In genomic region chr12:52645120-52645761, GRCh38 we compare ENCODE assay signal across 16 cellular contexts. TPM values are rescaled to one million over a fixed set of nuclear protein-coding genes. Genes with fewer than 3 reads are reported as not detected.
A peak's percentile ranks its signal among the peaks of the same experiment; 100 is the strongest.
DNase-seq lines count a peak whose midpoint lies in the region; ATAC-seq and TF ChIP-seq lines count a peak whose summit lies in the region.
"Had no signal": no experiment of that assay in that cellular context is flagged by ENCODE, and none has a peak within 500 bp of the region (broad histone marks: within the 10 kb centered on the region; RNA-seq: fewer than 3 reads in every experiment).

No MANE protein-coding gene starts in this region.

- H3K36me3 Mint-ChIP-seq in osteocyte (ENCODE audit: unreplicated experiment) = no peaks in the 10 kb centered on the region
- H3K36me3 Mint-ChIP-seq: memory B cell had no signal

- DNase-seq in NK-92 treated with Interleukin-12 subunit alpha and Interleukin-12 subunit beta, amount 100 ng/mL, for 24 hours (lab: John Stamatoyannopoulos, UW) = peak; percentile 11
- DNase-seq in NK-92 (lab: John Stamatoyannopoulos, UW; ENCODE audit: unreplicated experiment) (no peak), T-helper 2 cell (peak in 3 of 5 experiments; percentile 8 to 98 (median 85)), osteocyte (ENCODE audit: extremely low spot score, unreplicated experiment) (peak; percentile 76), GM10248 (ENCODE audit: extremely low spot score) (no peak), NCI-H1417 (lab: John Stamatoyannopoulos, UW) (no peak)
- peak; percentile 84 for DNase-seq in central memory CD4-positive, alpha-beta T cell
- DNase-seq: hypothalamus, NCI-H1092, Right ventricle myocardium superior, thyroid gland, WERI-Rb-1 had no signal

- no peak for ATAC-seq in GM21423 (IDR thresholded peaks at IDR 0.05; ENCODE audit: unreplicated experiment)

- POLR2A ChIA-PET in GM10248 (lab: Yijun Ruan, JAX) = no interaction called here

- H3K9me3 Mint-ChIP-seq in osteocyte (ENCODE audit: unreplicated experiment) = no peaks in the 10 kb centered on the region
- H3K9me3 Mint-ChIP-seq: memory B cell had no signal

- H3K4me3 Mint-ChIP-seq in osteocyte (ENCODE audit: unreplicated experiment) = no peak overlapping the region
- H3K4me3 Mint-ChIP-seq: memory B cell had no signal

- H3K4me1 Mint-ChIP-seq in osteocyte (ENCODE audit: unreplicated experiment) = no peaks in the 10 kb centered on the region
- H3K4me1 Mint-ChIP-seq: memory B cell had no signal

- no peak overlapping the region for H3K27ac Mint-ChIP-seq in osteocyte (ENCODE audit: unreplicated experiment)
- H3K27ac Mint-ChIP-seq: memory B cell had no signal

- peaks cover 56% of the 10 kb centered on the region for H3K27me3 Mint-ChIP-seq in osteocyte (ENCODE audit: unreplicated experiment)

- CTCF ChIA-PET in GM10248 (lab: Yijun Ruan, JAX) = interaction anchor here (1.1 kb wide), 1 partner anchor 18 kb away, joined by 5 read pairs; no protein-coding TSS in a partner anchor

- TF ChIP-seq CTCF in osteocyte (IDR thresholded peaks at IDR 0.05) (no peak), GM10248 (IDR thresholded peaks at IDR 0.05; ENCODE audit: control extremely low read depth, extremely low read depth, low read depth, missing control alignments) (no peak)

RNA-seq across cellular contexts. Expression of gene KRT2, which starts 6.8 kb away (rescaled TPM):
- total RNA-seq in osteocyte = not detected in 2 replicates
- total RNA-seq: astrocyte, posterior vena cava, Right ventricle myocardium superior had no signal

RNA-seq across cellular contexts. Expression of gene KRT73, which starts 26.9 kb away (rescaled TPM):
- not detected in 2 replicates for total RNA-seq in osteocyte
- total RNA-seq: astrocyte, posterior vena cava, Right ventricle myocardium superior, thyroid gland had no signal

RNA-seq across cellular contexts. Expression of gene KRT1, which starts 35.0 kb away (rescaled TPM):
- not detected in 2 replicates for total RNA-seq in osteocyte
- total RNA-seq: astrocyte, Right ventricle myocardium superior had no signal

RNA-seq across cellular contexts. Expression of gene KRT72, which starts 44.0 kb away (rescaled TPM):
- total RNA-seq in osteocyte = not detected in 2 replicates
- total RNA-seq: astrocyte, posterior vena cava, Right ventricle myocardium superior, thyroid gland had no signal

RNA-seq across cellular contexts. Expression of gene KRT77, which starts 58.1 kb away (rescaled TPM):
- not detected in 2 replicates for total RNA-seq in osteocyte
- total RNA-seq: astrocyte, posterior vena cava, Right ventricle myocardium superior, thyroid gland had no signal

Comparison
In these comparisons a context has a peak if more than half of its experiments do, and no peak if none do; other contexts are left out.
1. DNase-seq: peak in NK-92 treated with Interleukin-12 subunit alpha and Interleukin-12 subunit beta, amount 100 ng/mL, for 24 hours (single experiment), T-helper 2 cell (3 of 5), central memory CD4-positive, alpha-beta T cell (single experiment) and osteocyte (single experiment); none in NK-92 (single experiment), GM10248 (single experiment) and NCI-H1417 (0 of 3).